ENCODE assay signal across 22 cellular contexts in genomic region chr1:212612251-212612961, GRCh38. TPM values are rescaled to one million over a fixed set of nuclear protein-coding genes. Genes with fewer than 3 reads are reported as not detected.
DNase-seq lines count a peak whose midpoint lies in the region; ATAC-seq and TF ChIP-seq lines count a peak whose summit lies in the region.
"Had no signal": no experiment of that assay in that cellular context is flagged by ENCODE, and none has a peak within 500 bp of the region (broad histone marks: within the 10 kb centered on the region; RNA-seq: fewer than 3 reads in every experiment).

No MANE protein-coding gene starts in this region.

- 90 to 98% (median 94%) methylated on average over 4 of the region's 4 CpGs for WGBS in spleen, 5 donors

- no peaks in the 10 kb centered on the region for H3K9me3 ChIP-seq in SJCRH30 (replicated peaks)
- no peaks in the 10 kb centered on the region for H3K9me3 ChIP-seq in thoracic aorta
- H3K9me3 ChIP-seq in spleen = no peaks in the 10 kb centered on the region
- H3K9me3 ChIP-seq: lower lobe of right lung, uterus had no signal

- no peak for ATAC-seq in activated T-cell treated with anti-CD3 and anti-CD28 coated beads, Interleukin-2, amount 50 U/mL, for 72 hours (replicated peaks in 1 of 2)
- ATAC-seq in activated T-cell treated with anti-CD3 and anti-CD28 coated beads, Interleukin-2, amount 50 U/mL, for 4 hours = no peak
- ATAC-seq in thoracic aorta (ENCODE audit: insufficient number of reproducible peaks, low FRiP score, low read depth) (no peak), HG02798 (IDR thresholded peaks at IDR 0.05; ENCODE audit: poor library complexity, unreplicated experiment) (no peak)
- ATAC-seq: HCT116; lower lobe of right lung; naive thymus-derived CD8-positive, alpha-beta T cell; stimulated activated naive CD8-positive, alpha-beta T cell treated with anti-CD3 and anti-CD28 coated beads, Interleukin-15, amount 100 ng/mL, for 72 hours; T-cell had no signal

- no peak for DNase-seq in activated T-cell treated with anti-CD3 and anti-CD28 coated beads, Interleukin-2, amount 50 U/mL, for 72 hours
- no peak for DNase-seq in activated T-cell treated with anti-CD3 and anti-CD28 coated beads, Interleukin-2, amount 50 U/mL, for 4 hours
- DNase-seq in SJCRH30 (peak in 1 of 2 experiments; percentile 58), fibroblast of villous mesenchyme (ENCODE audit: low read depth) (peak; percentile 79), thoracic aorta (ENCODE audit: low spot score) (no peak), spleen (no peak), posterior cingulate gyrus (no peak)
- DNase-seq: activated CD4-positive, CD25-positive, alpha-beta regulatory T cell; activated gamma-delta T cell; aorta; CD4-positive, alpha-beta memory T cell; immature natural killer cell; lower lobe of right lung; naive thymus-derived CD8-positive, alpha-beta T cell; NCI-H1092 treated with DMSO at 0.1 percent for 48 hours; NCI-H774; stimulated activated CD4-positive, alpha-beta T cell treated with anti-CD3 and anti-CD28 coated beads, Interleukin-15, amount 100 ng/mL, for 24 hours; stimulated activated naive CD8-positive, alpha-beta T cell treated with anti-CD3 and anti-CD28 coated beads, Interleukin-15, amount 100 ng/mL, for 72 hours; T-cell; uterus had no signal

- H3K27ac ChIP-seq in SJCRH30 = peak overlapping the region; percentile 63
- no peak overlapping the region for H3K27ac ChIP-seq in thoracic aorta
- H3K27ac ChIP-seq in spleen = no peak overlapping the region
- H3K27ac ChIP-seq: lower lobe of right lung, uterus had no signal

- no peaks in the 10 kb centered on the region for H3K27me3 ChIP-seq in SJCRH30
- no peaks in the 10 kb centered on the region for H3K27me3 ChIP-seq in thoracic aorta (replicated peaks; ENCODE audit: insufficient read depth)
- peaks cover 0 to 39% (median 23%) of the 10 kb centered on the region in 7 donors for H3K27me3 ChIP-seq in spleen (replicated peaks in 1 of 7)
- H3K27me3 ChIP-seq: uterus had no signal

- H3K27ac Mint-ChIP-seq in activated T-cell treated with anti-CD3 and anti-CD28 coated beads, Interleukin-2, amount 50 U/mL, for 72 hours = no peak overlapping the region
- H3K27ac Mint-ChIP-seq: immature natural killer cell; naive thymus-derived CD8-positive, alpha-beta T cell; T-cell had no signal

- H3K9me3 Mint-ChIP-seq in activated T-cell treated with anti-CD3 and anti-CD28 coated beads, Interleukin-2, amount 50 U/mL, for 72 hours = no peaks in the 10 kb centered on the region
- no peaks in the 10 kb centered on the region for H3K9me3 Mint-ChIP-seq in activated T-cell treated with anti-CD3 and anti-CD28 coated beads, Interleukin-2, amount 50 U/mL, for 4 hours
- H3K9me3 Mint-ChIP-seq: CD4-positive, alpha-beta memory T cell; naive thymus-derived CD8-positive, alpha-beta T cell; stimulated activated naive CD8-positive, alpha-beta T cell treated with anti-CD3 and anti-CD28 coated beads, Interleukin-15, amount 100 ng/mL, for 72 hours; T-cell had no signal

- H3K36me3 ChIP-seq in SJCRH30 = peaks cover 27% of the 10 kb centered on the region
- H3K36me3 ChIP-seq in thoracic aorta = peaks cover 16% of the 10 kb centered on the region
- H3K36me3 ChIP-seq in spleen = peaks cover 0 to 26% (median 2%) of the 10 kb centered on the region in 6 donors
- H3K36me3 ChIP-seq: uterus had no signal

- H3K36me3 Mint-ChIP-seq in activated T-cell treated with anti-CD3 and anti-CD28 coated beads, Interleukin-2, amount 50 U/mL, for 72 hours (ENCODE audit: insufficient read depth in 2 of 2) = peaks cover 34 to 51% of the 10 kb centered on the region in 2 donors
- peaks cover 27% of the 10 kb centered on the region for H3K36me3 Mint-ChIP-seq in activated T-cell treated with anti-CD3 and anti-CD28 coated beads, Interleukin-2, amount 50 U/mL, for 4 hours (ENCODE audit: insufficient read depth)

- H3K27me3 Mint-ChIP-seq in activated T-cell treated with anti-CD3 and anti-CD28 coated beads, Interleukin-2, amount 50 U/mL, for 72 hours (ENCODE audit: low read depth) = peaks cover 15% of the 10 kb centered on the region
- H3K27me3 Mint-ChIP-seq in activated T-cell treated with anti-CD3 and anti-CD28 coated beads, Interleukin-2, amount 50 U/mL, for 4 hours (ENCODE audit: low read depth) = peaks cover 16% of the 10 kb centered on the region

- peak overlapping the region; percentile 27 to 95 for H3K4me3 Mint-ChIP-seq in activated T-cell treated with anti-CD3 and anti-CD28 coated beads, Interleukin-2, amount 50 U/mL, for 72 hours
- no peak overlapping the region for H3K4me3 Mint-ChIP-seq in activated T-cell treated with anti-CD3 and anti-CD28 coated beads, Interleukin-2, amount 50 U/mL, for 4 hours
- H3K4me3 Mint-ChIP-seq: CD4-positive, alpha-beta memory T cell; immature natural killer cell; naive thymus-derived CD8-positive, alpha-beta T cell; T-cell had no signal

- H3K4me1 Mint-ChIP-seq in activated T-cell treated with anti-CD3 and anti-CD28 coated beads, Interleukin-2, amount 50 U/mL, for 72 hours (ENCODE audit: low read depth) = peaks cover 48% of the 10 kb centered on the region
- H3K4me1 Mint-ChIP-seq in activated T-cell treated with anti-CD3 and anti-CD28 coated beads, Interleukin-2, amount 50 U/mL, for 4 hours (ENCODE audit: low read depth) = peaks cover 37% of the 10 kb centered on the region

- no peak overlapping the region for H3K4me3 ChIP-seq in SJCRH30
- no peak overlapping the region for H3K4me3 ChIP-seq in fibroblast of villous mesenchyme (ENCODE audit: low read depth, low read length)
- H3K4me3 ChIP-seq in thoracic aorta = peak overlapping the region; percentile 9
- H3K4me3 ChIP-seq in spleen = no peak overlapping the region
- H3K4me3 ChIP-seq: lower lobe of right lung, uterus had no signal

- H3K4me1 ChIP-seq in SJCRH30 = peaks cover 39% of the 10 kb centered on the region
- peaks cover 9 to 47% of the 10 kb centered on the region in 2 donors for H3K4me1 ChIP-seq in thoracic aorta (ENCODE audit: control insufficient read depth in 1 of 2, low read depth in 2 of 2)
- H3K4me1 ChIP-seq in spleen = peaks cover 4 to 40% (median 21%) of the 10 kb centered on the region in 6 donors

- TF ChIP-seq POLR2A in spleen (IDR thresholded peaks at IDR 0.05) = no peak

- TF ChIP-seq CTCF in fibroblast of villous mesenchyme (IDR thresholded peaks at IDR 0.05; ENCODE audit: insufficient read depth, low read depth, low read length) (no peak), thoracic aorta (IDR thresholded peaks at IDR 0.05) (no peak), spleen (IDR thresholded peaks at IDR 0.05 in 8 of 11, conservative IDR thresholded peaks at IDR 0.05 in 3 of 11) (no peak)

- intact Hi-C loops in spleen (cut with DNase I; ENCODE audit: low total_unique reads) (no loop called here), posterior cingulate gyrus (cut with DNase I) (no loop called here)

RNA-seq across cellular contexts. Expression of gene ATF3, which starts 3.8 kb away (rescaled TPM):
- 100 to 1,000 TPM in 1 of 2 donors, 10 to 100 TPM in 1; 96.3 to 107 TPM for total RNA-seq in activated T-cell treated with anti-CD3 and anti-CD28 coated beads, Interleukin-2, amount 50 U/mL, for 72 hours
- total RNA-seq in activated T-cell treated with anti-CD3 and anti-CD28 coated beads, Interleukin-2, amount 50 U/mL, for 4 hours = 10 to 100 TPM; 14.8 to 27.2 (median 16.8) TPM
- 30.6 and 33.8 TPM in 2 replicates for total RNA-seq in SJCRH30 (2014; rRNA removed; shearing (Covaris generic))
- total RNA-seq in fibroblast of villous mesenchyme (12.9 and 20.3 TPM in 2 replicates), thoracic aorta (100 to 1,000 TPM in 1 of 2 donors, 10 to 100 TPM in 1; 10.7 to 160 TPM), spleen (10 to 100 TPM in 3 of 7 donors, 1 to 10 TPM in 4; 1.4 to 31.8 (median 8.3) TPM)
- 10 to 100 TPM in 1 of 3 donors, 1 to 10 TPM in 2; 2.4 to 10.7 (median 4.5) TPM for polyA plus RNA-seq in spleen
- polyA plus RNA-seq: naive thymus-derived CD8-positive, alpha-beta T cell had no signal
